In genomic region chr4:58502839-58503238, GRCh38 we compare ENCODE assay signal across 23 cellular contexts.
"Had no signal": no experiment of that assay in that cellular context is flagged by ENCODE, and none has a peak within 500 bp of the region (broad histone marks: within the 10 kb centered on the region; RNA-seq: fewer than 3 reads in every experiment).

No MANE protein-coding gene starts in this region.

- DNase-seq: activated CD4-positive, alpha-beta memory T cell treated with anti-CD3 and anti-CD28 coated beads, Interleukin-2, amount 10 ng/mL, durations not matched to agents 7 days and 5 days; activated CD4-positive, alpha-beta T cell treated with anti-CD3 and anti-CD28 coated beads, Interleukin-2, amount 10 ng/mL, durations not matched to agents 24 days and 14 days; activated gamma-delta T cell treated with Interleukin-2 at 50 U/mL for 16 hours; activated T-cell treated with anti-CD3 and anti-CD28 coated beads for 4 hours; anterior cingulate cortex; caudate nucleus; dermis blood vessel endothelial cell; effector CD8-positive, alpha-beta T cell; immature natural killer cell; left ventricle myocardium inferior; naive thymus-derived CD8-positive, alpha-beta T cell; posterior cingulate gyrus; right lobe of liver; stomach had no signal

- ATAC-seq: activated CD4-positive, CD25-positive, alpha-beta regulatory T cell treated with anti-CD3 and anti-CD28 coated beads, Interleukin-2, amount 50 U/mL, for 24 hours; foreskin keratinocyte; naive thymus-derived CD8-positive, alpha-beta T cell; right lobe of liver; stimulated activated memory B cell treated with anti-CD40 and anti-IgM and Interleukin-4, amounts not matched to agents 10 μg/mL and 1 μg/mL and 100 μg/mL, for 72 hours had no signal

- H3K27ac ChIP-seq: foreskin keratinocyte, hepatocyte, left ventricle myocardium inferior, neural progenitor cell, right lobe of liver, skin epidermis, stomach, suprapubic skin, tibial nerve, VCaP had no signal

- H3K36me3 ChIP-seq: left ventricle myocardium inferior, neural progenitor cell, right lobe of liver, stomach, suprapubic skin, tibial nerve had no signal

- H3K4me1 ChIP-seq: foreskin keratinocyte, left ventricle myocardium inferior, right lobe of liver, stomach, suprapubic skin, tibial nerve had no signal

- H3K27me3 ChIP-seq: foreskin keratinocyte, hepatocyte, neural progenitor cell, right lobe of liver, stomach, suprapubic skin, tibial nerve had no signal

- H3K9me3 ChIP-seq: left ventricle myocardium inferior, right lobe of liver, stomach, tibial nerve had no signal

- H3K4me3 ChIP-seq: hepatocyte, left ventricle myocardium inferior, neural progenitor cell, right lobe of liver, skin epidermis, stomach, suprapubic skin, tibial nerve had no signal
